13 cellular contexts compared by ENCODE assay signal in genomic region chrX:118594697-118595420, GRCh38.
DNase-seq lines count a peak whose midpoint lies in the region; ATAC-seq, FAIRE-seq and TF ChIP-seq lines count a peak whose summit lies in the region.
"Had no signal": no experiment of that assay in that cellular context is flagged by ENCODE, and none has a peak within 500 bp of the region (broad histone marks: within the 10 kb centered on the region; RNA-seq: fewer than 3 reads in every experiment).

No MANE protein-coding gene starts in this region.

- in situ Hi-C loops in GM13977 (cut with MboI; ENCODE audit: low pct_unique_long_range_greater_than_20kb, low sequenced_read_pairs, unreplicated experiment): no loop called here
- in situ Hi-C loops in HepG2 (cut with HindIII; ENCODE audit: extremely low pct_ligation_motif_present, low pct_unique_long_range_greater_than_20kb): no loop called here

- 32% methylated on average over 4 of the region's 4 CpGs for WGBS in HepG2 (ENCODE audit: low lambda C conversion rate)

- no peak overlapping the region for H2AFZ ChIP-seq in HepG2 (ENCODE audit: low read length)
- H2AFZ ChIP-seq: GM23338 had no signal

- DNase-seq in left ventricle myocardium superior: no peak
- DNase-seq in Right ventricle myocardium inferior (ENCODE audit: missing footprints): no peak
- peak; percentile 57 for DNase-seq in SKM-1 treated with dmso at 0.1 percent for 144 hours (lab: John Stamatoyannopoulos, UW; ENCODE audit: unreplicated experiment)
- DNase-seq in fibroblast of villous mesenchyme (ENCODE audit: low read depth): peak; percentile 55
- DNase-seq in GM13977 (ENCODE audit: low spot score): no peak
- DNase-seq in NCI-H748 treated with DMSO at 0.1 percent for 48 hours (lab: John Stamatoyannopoulos, UW): no peak
- DNase-seq in NCI-H128 (lab: John Stamatoyannopoulos, UW; ENCODE audit: unreplicated experiment): no peak
- no peak for DNase-seq in HepG2 (ENCODE audit: low spot score)
- DNase-seq: mammary epithelial cell; NCI-H2171; stimulated activated CD4-positive, alpha-beta T cell treated with anti-CD3 and anti-CD28 coated beads, Interleukin-2, amount 100 ng/mL, for 24 hours; stimulated activated naive CD4-positive, alpha-beta T cell had no signal

- no TSS peak for BruUV-seq in HepG2 (replicated peaks; lab: Mats Ljungman, UMichigan)

- no peak overlapping the region for H3K9ac ChIP-seq in HepG2 (ENCODE audit: insufficient read depth, low read depth, low read length)

- ATAC-seq in left ventricle myocardium superior: peak; percentile 53
- no peak for ATAC-seq in Right ventricle myocardium inferior
- ATAC-seq in HepG2: no peak
- ATAC-seq: GM23338 had no signal

- intact Hi-C loops in left ventricle myocardium superior (cut with micrococcal nuclease): no loop called here
- intact Hi-C loops in Right ventricle myocardium inferior (cut with DNase I): no loop called here
- intact Hi-C loops in HepG2 (cut with micrococcal nuclease; ENCODE audit: unreplicated experiment): no loop called here

- no peaks in the 10 kb centered on the region for H3K27me3 ChIP-seq in HepG2 (ENCODE audit: control insufficient read depth in 1 of 2, insufficient read depth in 2 of 2, low read length in 2 of 2)

- H4K20me1 ChIP-seq in HepG2 (ENCODE audit: insufficient read depth, low read length): no peaks in the 10 kb centered on the region

- H3K4me1 ChIP-seq in HepG2 (ENCODE audit: insufficient read depth, low read length): no peaks in the 10 kb centered on the region

- no peak for TF ChIP-seq EP300 in HepG2 (IDR thresholded peaks at IDR 0.05; ENCODE audit: low read depth in 2 of 2, low read length in 2 of 2)
- TF ChIP-seq EP300 in HepG2 (CRISPR knock-in tag; IDR thresholded peaks at IDR 0.05; ENCODE audit: borderline replicate concordance): no peak

- no peak for FAIRE-seq in HepG2 (lab: Jason Lieb, UNC)

- POLR2A ChIA-PET in HepG2 (lab: Yijun Ruan, JAX): no interaction called here

- CTCF ChIA-PET in HepG2 (lab: Yijun Ruan, JAX; ENCODE audit: low intra/inter-chr PET ratio, low total read pairs): no interaction called here

- no peak for TF ChIP-seq RAD21 in HepG2 (CRISPR knock-in tag; IDR thresholded peaks at IDR 0.05)

- TF ChIP-seq CTCF in fibroblast of villous mesenchyme (IDR thresholded peaks at IDR 0.05; ENCODE audit: insufficient read depth, low read depth, low read length) (no peak), GM13977 (IDR thresholded peaks at IDR 0.05; ENCODE audit: extremely low read depth, insufficient read depth, missing control alignments) (no peak), HepG2 (CRISPR knock-in tag; IDR thresholded peaks at IDR 0.05) (no peak)

- H3K9me3 ChIP-seq in HepG2 (ENCODE audit: low read length): no peaks in the 10 kb centered on the region

- H3K27ac ChIP-seq in HepG2 (ENCODE audit: extremely low read length, insufficient read depth, low read length): no peak overlapping the region

- H3K4me2 ChIP-seq in HepG2 (ENCODE audit: low read depth, low read length): no peak overlapping the region
- H3K4me2 ChIP-seq: GM23338 had no signal

- H3K36me3 ChIP-seq in HepG2 (replicated peaks in 1 of 2; ENCODE audit: control insufficient read depth in 1 of 2, insufficient read depth in 2 of 2, low read length in 2 of 2): no peaks in the 10 kb centered on the region

- no peaks in the 10 kb centered on the region for H3K79me2 ChIP-seq in HepG2 (ENCODE audit: insufficient read depth, low read length)

- no peak for TF ChIP-seq POLR2A in HepG2 (IDR thresholded peaks at IDR 0.05; ENCODE audit: insufficient read depth in 1 of 2, low read depth in 2 of 2, low read length in 2 of 2)

- H3K4me3 ChIP-seq in fibroblast of villous mesenchyme (ENCODE audit: low read depth, low read length): no peak overlapping the region
- no peak overlapping the region for H3K4me3 ChIP-seq in HepG2 (replicated peaks in 1 of 3; ENCODE audit: insufficient read depth in 1 of 3, low read depth in 2 of 3, low read length in 3 of 3)
- H3K4me3 ChIP-seq: GM23338 had no signal

TF ChIP-seq in HepG2, 621 proteins besides CTCF, POLR2A, EP300 and RAD21 (continues in another document):
- TF ChIP-seq TEF (CRISPR knock-in tag; IDR thresholded peaks at IDR 0.05) (no peak), NCOA5 (CRISPR knock-in tag; IDR thresholded peaks at IDR 0.05) (no peak), FUBP1 (CRISPR knock-in tag; IDR thresholded peaks at IDR 0.05; ENCODE audit: borderline replicate concordance) (no peak), FOSL2 (CRISPR knock-in tag; IDR thresholded peaks at IDR 0.05) (no peak), SRSF9 (IDR thresholded peaks at IDR 0.05; ENCODE audit: borderline replicate concordance, insufficient read depth, low read depth, low read length, poor library complexity, severe bottlenecking) (no peak), HIC2 (CRISPR knock-in tag; IDR thresholded peaks at IDR 0.05; ENCODE audit: low read depth) (no peak), FOXC1 (CRISPR knock-in tag; IDR thresholded peaks at IDR 0.05; ENCODE audit: borderline replicate concordance) (no peak), ZSCAN30 (CRISPR knock-in tag; IDR thresholded peaks at IDR 0.05) (no peak), ZNF75D (CRISPR knock-in tag; IDR thresholded peaks at IDR 0.05; ENCODE audit: borderline replicate concordance) (no peak)
- TF ChIP-seq, protein P1, sequence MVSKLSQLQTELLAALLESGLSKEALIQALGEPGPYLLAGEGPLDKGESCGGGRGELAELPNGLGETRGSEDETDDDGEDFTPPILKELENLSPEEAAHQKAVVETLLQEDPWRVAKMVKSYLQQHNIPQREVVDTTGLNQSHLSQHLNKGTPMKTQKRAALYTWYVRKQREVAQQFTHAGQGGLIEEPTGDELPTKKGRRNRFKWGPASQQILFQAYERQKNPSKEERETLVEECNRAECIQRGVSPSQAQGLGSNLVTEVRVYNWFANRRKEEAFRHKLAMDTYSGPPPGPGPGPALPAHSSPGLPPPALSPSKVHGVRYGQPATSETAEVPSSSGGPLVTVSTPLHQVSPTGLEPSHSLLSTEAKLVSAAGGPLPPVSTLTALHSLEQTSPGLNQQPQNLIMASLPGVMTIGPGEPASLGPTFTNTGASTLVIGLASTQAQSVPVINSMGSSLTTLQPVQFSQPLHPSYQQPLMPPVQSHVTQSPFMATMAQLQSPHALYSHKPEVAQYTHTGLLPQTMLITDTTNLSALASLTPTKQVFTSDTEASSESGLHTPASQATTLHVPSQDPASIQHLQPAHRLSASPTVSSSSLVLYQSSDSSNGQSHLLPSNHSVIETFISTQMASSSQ (IDR thresholded peaks at IDR 0.05; ENCODE audit: low read depth): no peak
- TF ChIP-seq, protein P1 (CRISPR knock-in tag; IDR thresholded peaks at IDR 0.05; ENCODE audit: borderline replicate concordance): no peak

Comparison
In these comparisons a context has a peak if more than half of its experiments do, and no peak if none do; other contexts are left out.
1. DNase-seq: peak in SKM-1 treated with dmso at 0.1 percent for 144 hours (single experiment) and fibroblast of villous mesenchyme (single experiment); none in left ventricle myocardium superior (single experiment), Right ventricle myocardium inferior (single experiment), GM13977 (single experiment), NCI-H748 treated with DMSO at 0.1 percent for 48 hours (single experiment), NCI-H128 (single experiment) and HepG2 (single experiment).